In the genomic region with DNA sequence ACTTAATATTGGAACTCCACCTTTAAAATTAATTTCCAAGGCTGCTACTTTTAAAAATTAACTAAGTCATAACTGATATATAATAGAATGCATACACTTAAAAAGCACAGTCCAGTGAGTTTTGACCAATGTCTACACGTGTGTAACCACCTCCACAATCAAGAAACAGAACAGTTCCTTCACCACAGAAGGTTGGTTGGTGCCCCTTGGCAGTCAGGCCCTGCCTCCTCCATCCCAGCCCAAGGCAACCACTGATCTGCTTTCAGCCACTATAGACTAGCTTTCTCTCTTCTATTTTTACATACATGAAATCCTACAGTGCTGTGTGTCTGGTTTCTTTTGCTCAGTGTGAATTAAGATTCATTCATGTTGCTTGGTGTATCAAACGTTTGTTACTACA, we compare ENCODE assay signal across 1 cellular context.
TF ChIP-seq lines count a peak whose summit lies in the region.

No MANE protein-coding gene starts in this region.

TF ChIP-seq in GM12878, 131 proteins besides CTCF, POLR2A, EP300 and RAD21 (continued from another document):
- TF ChIP-seq, protein P1, sequence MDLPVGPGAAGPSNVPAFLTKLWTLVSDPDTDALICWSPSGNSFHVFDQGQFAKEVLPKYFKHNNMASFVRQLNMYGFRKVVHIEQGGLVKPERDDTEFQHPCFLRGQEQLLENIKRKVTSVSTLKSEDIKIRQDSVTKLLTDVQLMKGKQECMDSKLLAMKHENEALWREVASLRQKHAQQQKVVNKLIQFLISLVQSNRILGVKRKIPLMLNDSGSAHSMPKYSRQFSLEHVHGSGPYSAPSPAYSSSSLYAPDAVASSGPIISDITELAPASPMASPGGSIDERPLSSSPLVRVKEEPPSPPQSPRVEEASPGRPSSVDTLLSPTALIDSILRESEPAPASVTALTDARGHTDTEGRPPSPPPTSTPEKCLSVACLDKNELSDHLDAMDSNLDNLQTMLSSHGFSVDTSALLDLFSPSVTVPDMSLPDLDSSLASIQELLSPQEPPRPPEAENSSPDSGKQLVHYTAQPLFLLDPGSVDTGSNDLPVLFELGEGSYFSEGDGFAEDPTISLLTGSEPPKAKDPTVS (IDR thresholded peaks at IDR 0.05; ENCODE audit: low read depth, low read length), result no peak
- TF ChIP-seq FOXK2 (IDR thresholded peaks at IDR 0.05) (no peak), IRF4 (IDR thresholded peaks at IDR 0.05; ENCODE audit: low read depth, low read length) (0 out of 2 replicates have a peak, but pooled peaks have one; percentile 31), PAX5 (IDR thresholded peaks at IDR 0.05; ENCODE audit: borderline replicate concordance, low read depth, low read length) (peak; percentile 62; the same call in 1 of the 2 replicates), IKZF1 (conservative IDR thresholded peaks at IDR 0.05) (no peak), ZNF622 (IDR thresholded peaks at IDR 0.05) (no peak), MEF2B (IDR thresholded peaks at IDR 0.05; ENCODE audit: partially characterized antibody, poor library complexity, severe bottlenecking) (no peak), NR2F1 (conservative IDR thresholded peaks at IDR 0.05) (no peak), KLF5 (IDR thresholded peaks at IDR 0.05; ENCODE audit: partially characterized antibody) (no peak), MTA3 (IDR thresholded peaks at IDR 0.05; ENCODE audit: borderline replicate concordance, low read length) (no peak), RUNX3 (IDR thresholded peaks at IDR 0.05; ENCODE audit: low read length) (peak; percentile 63)
- TF ChIP-seq, protein P2, sequence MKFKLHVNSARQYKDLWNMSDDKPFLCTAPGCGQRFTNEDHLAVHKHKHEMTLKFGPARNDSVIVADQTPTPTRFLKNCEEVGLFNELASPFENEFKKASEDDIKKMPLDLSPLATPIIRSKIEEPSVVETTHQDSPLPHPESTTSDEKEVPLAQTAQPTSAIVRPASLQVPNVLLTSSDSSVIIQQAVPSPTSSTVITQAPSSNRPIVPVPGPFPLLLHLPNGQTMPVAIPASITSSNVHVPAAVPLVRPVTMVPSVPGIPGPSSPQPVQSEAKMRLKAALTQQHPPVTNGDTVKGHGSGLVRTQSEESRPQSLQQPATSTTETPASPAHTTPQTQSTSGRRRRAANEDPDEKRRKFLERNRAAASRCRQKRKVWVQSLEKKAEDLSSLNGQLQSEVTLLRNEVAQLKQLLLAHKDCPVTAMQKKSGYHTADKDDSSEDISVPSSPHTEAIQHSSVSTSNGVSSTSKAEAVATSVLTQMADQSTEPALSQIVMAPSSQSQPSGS (IDR thresholded peaks at IDR 0.05; ENCODE audit: low read length), result no peak
